In the genomic region with DNA sequence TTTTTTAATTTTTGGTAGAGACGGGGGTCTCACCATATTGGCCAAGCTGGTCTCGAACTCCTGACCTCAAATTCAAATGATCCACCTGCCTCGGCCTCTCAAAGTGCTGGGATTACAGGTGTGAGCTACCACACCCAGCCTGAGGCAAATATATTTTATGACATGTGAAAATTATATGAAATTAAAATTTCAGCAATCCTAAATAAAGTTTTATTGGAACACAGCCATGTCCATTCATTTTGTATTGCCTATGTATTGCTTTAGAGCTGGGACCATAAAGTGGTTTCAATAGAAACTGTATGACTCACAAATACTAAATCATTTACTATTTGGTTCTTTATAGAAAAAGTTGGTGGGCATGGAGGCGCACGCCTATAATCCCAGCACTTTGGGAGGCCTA, we compare ENCODE assay signal across 17 cellular contexts. TPM values are rescaled to one million over a fixed set of nuclear protein-coding genes. Genes with fewer than 3 reads are reported as not detected.
"Had no signal": no experiment of that assay in that cellular context is flagged by ENCODE, and none has a peak within 500 bp of the region (broad histone marks: within the 10 kb centered on the region; RNA-seq: fewer than 3 reads in every experiment).

No MANE protein-coding gene starts in this region.

- H3K4me1 ChIP-seq: colonic mucosa had no signal

- H2AFZ ChIP-seq: PC-9 had no signal

- H3K27ac Mint-ChIP-seq: activated CD4-positive, alpha-beta memory T cell treated with anti-CD3 and anti-CD28 coated beads, Interleukin-2, amount 10 ng/mL, durations not matched to agents 7 days and 5 days; activated T-cell treated with anti-CD3 and anti-CD28 coated beads, Interleukin-2, amount 50 U/mL, for 72 hours had no signal

- H3K9me3 Mint-ChIP-seq: activated CD4-positive, alpha-beta memory T cell treated with anti-CD3 and anti-CD28 coated beads, Interleukin-2, amount 10 ng/mL, durations not matched to agents 7 days and 5 days; activated naive CD4-positive, alpha-beta T cell treated with anti-CD3 and anti-CD28 coated beads, Interleukin-2, amount 10 ng/mL, durations not matched to agents 7 days and 5 days; activated naive CD8-positive, alpha-beta T cell treated with anti-CD3 and anti-CD28 coated beads for 36 hours; activated T-cell treated with anti-CD3 and anti-CD28 coated beads, Interleukin-2, amount 50 U/mL, for 72 hours; activated T-helper 2 cell treated with anti-CD3 and anti-CD28 coated beads, Interferon-gamma antibody, Interleukin-2, Interleukin-4, amounts not matched to agents 10 μg/mL and 5 μg/mL and 100 μg/mL, durations not matched to agents 14 hours and 24 hours and 36 hours had no signal

- ATAC-seq: activated CD4-positive, alpha-beta T cell treated with anti-CD3 and anti-CD28 coated beads for 36 hours had no signal

- H3K9me3 ChIP-seq: colonic mucosa had no signal

- H3K36me3 Mint-ChIP-seq: activated naive CD4-positive, alpha-beta T cell treated with anti-CD3 and anti-CD28 coated beads, Interleukin-2, amount 10 ng/mL, durations not matched to agents 7 days and 5 days; activated naive CD8-positive, alpha-beta T cell treated with anti-CD3 and anti-CD28 coated beads for 36 hours had no signal

- H3K4me2 ChIP-seq: PC-9 had no signal

- H3K4me3 ChIP-seq: colonic mucosa, PC-9 had no signal

- H3K27me3 ChIP-seq: colonic mucosa had no signal

- H3K27ac ChIP-seq: colonic mucosa, PC-9, VCaP had no signal

- H3K27me3 Mint-ChIP-seq: activated CD4-positive, alpha-beta memory T cell treated with anti-CD3 and anti-CD28 coated beads, Interleukin-2, amount 10 ng/mL, durations not matched to agents 7 days and 5 days; activated CD4-positive, alpha-beta T cell treated with anti-CD3 and anti-CD28 coated beads for 36 hours; activated naive CD4-positive, alpha-beta T cell treated with anti-CD3 and anti-CD28 coated beads, Interleukin-2, amount 10 ng/mL, durations not matched to agents 7 days and 5 days; activated naive CD8-positive, alpha-beta T cell treated with anti-CD3 and anti-CD28 coated beads for 36 hours had no signal

- H3K36me3 ChIP-seq: colonic mucosa had no signal

- H3K4me3 Mint-ChIP-seq: activated CD4-positive, alpha-beta memory T cell treated with anti-CD3 and anti-CD28 coated beads, Interleukin-2, amount 10 ng/mL, durations not matched to agents 7 days and 5 days; activated CD4-positive, alpha-beta T cell treated with anti-CD3 and anti-CD28 coated beads for 36 hours; activated naive CD4-positive, alpha-beta T cell treated with anti-CD3 and anti-CD28 coated beads, Interleukin-2, amount 10 ng/mL, durations not matched to agents 7 days and 5 days; activated naive CD8-positive, alpha-beta T cell treated with anti-CD3 and anti-CD28 coated beads for 36 hours; activated T-cell treated with anti-CD3 and anti-CD28 coated beads, Interleukin-2, amount 50 U/mL, for 72 hours had no signal

- DNase-seq: activated CD4-positive, alpha-beta memory T cell treated with anti-CD3 and anti-CD28 coated beads, Interleukin-2, amount 10 ng/mL, durations not matched to agents 7 days and 5 days; cerebellar nuclear complex; NCI-H1694; NCI-H226; PC-9; T1000 had no signal

RNA-seq across cellular contexts. Expression of a gene that starts 32.0 kb away (rescaled TPM):
- total RNA-seq: activated naive CD8-positive, alpha-beta T cell treated with anti-CD3 and anti-CD28 coated beads for 36 hours; activated T-helper 2 cell treated with anti-CD3 and anti-CD28 coated beads, Interferon-gamma antibody, Interleukin-2, Interleukin-4, amounts not matched to agents 10 μg/mL and 5 μg/mL and 100 μg/mL, durations not matched to agents 14 hours and 24 hours and 36 hours; cardiac septum; colonic mucosa; LHCN-M2; M059J; SK-MEL-5 had no signal
